In the genomic region with DNA sequence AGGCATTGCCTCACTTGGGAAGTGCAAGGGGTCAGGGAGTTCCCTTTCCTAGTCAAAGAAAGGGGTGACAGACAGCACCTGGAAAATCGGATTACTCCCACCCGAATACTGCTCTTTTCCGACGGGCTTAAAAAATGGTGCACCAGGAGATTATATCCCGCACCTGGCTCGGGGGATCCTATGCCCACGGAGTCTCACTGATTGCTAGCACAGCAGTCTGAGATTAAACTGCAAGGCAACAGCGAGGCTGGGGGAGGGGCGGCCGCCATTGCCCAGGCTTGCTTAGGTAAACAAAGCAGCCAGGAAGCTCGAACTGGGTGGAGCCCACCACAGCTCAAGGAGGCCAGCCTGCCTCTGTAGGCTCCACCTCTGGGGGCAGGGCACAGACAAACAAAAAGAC, we compare ENCODE assay signal across 3 cellular contexts. TPM values are rescaled to one million over a fixed set of nuclear protein-coding genes. Genes with fewer than 3 reads are reported as not detected.
"Had no signal": no experiment of that assay in that cellular context is flagged by ENCODE, and none has a peak within 500 bp of the region (broad histone marks: within the 10 kb centered on the region; RNA-seq: fewer than 3 reads in every experiment).

No MANE protein-coding gene starts in this region.

RNA-seq across cellular contexts. Expression of gene PABPC4L, which starts 6.4 kb away (rescaled TPM):
- total RNA-seq: OCI-LY7, SJSA1 had no signal
- polyA plus RNA-seq: SK-N-SH had no signal
